Comparison of ENCODE assay signal across 15 cellular contexts in genomic region chr5:172082180-172082579, GRCh38.
A peak's percentile ranks its signal among the peaks of the same experiment; 100 is the strongest.
DNase-seq lines count a peak whose midpoint lies in the region; ATAC-seq and TF ChIP-seq lines count a peak whose summit lies in the region.
"Had no signal": no experiment of that assay in that cellular context is flagged by ENCODE, and none has a peak within 500 bp of the region (broad histone marks: within the 10 kb centered on the region; RNA-seq: fewer than 3 reads in every experiment).

No MANE protein-coding gene starts in this region.

- peaks cover 10 to 21% of the 10 kb centered on the region in 2 donors for H3K36me3 Mint-ChIP-seq in activated naive CD4-positive, alpha-beta T cell treated with anti-CD3 and anti-CD28 coated beads, Interleukin-2, amount 50 U/mL, for 72 hours
- H3K36me3 Mint-ChIP-seq in T-helper 17 cell (ENCODE audit: low read depth): peaks cover 4% of the 10 kb centered on the region

- peak in 1 of 2 donors; percentile 13 for DNase-seq in activated naive CD4-positive, alpha-beta T cell treated with anti-CD3 and anti-CD28 coated beads, Interleukin-2, amount 50 U/mL, for 72 hours (ENCODE audit: low spot score in 2 of 2)
- DNase-seq in activated naive CD4-positive, alpha-beta T cell treated with anti-CD3 and anti-CD28 coated beads, Interleukin-2, amount 50 U/mL, for 16 hours: no peak
- DNase-seq in T-helper 17 cell (no peak), islet precursor cell (peak; percentile 29), upper lobe of right lung (peak; percentile 25), A673 (ENCODE audit: low spot score) (no peak)
- DNase-seq: ACHN, DMS 273 treated with DMSO at 0.1 percent for 48 hours, KBM-7, NCI-H146, NCI-H2107, NCI-H345, NCI-H526 treated with DMSO at 0.1 percent for 48 hours had no signal

- H3K27ac ChIP-seq in upper lobe of right lung: no peak overlapping the region
- H3K27ac ChIP-seq in A673 (ENCODE audit: low read depth, low read length, poor library complexity, severe bottlenecking): no peak overlapping the region

- H3K4me1 ChIP-seq in upper lobe of right lung (peaks cover 17% of the 10 kb centered on the region), A673 (ENCODE audit: insufficient read depth, low read length, poor library complexity, severe bottlenecking) (no peaks in the 10 kb centered on the region)

- no peak for ATAC-seq in activated naive CD4-positive, alpha-beta T cell treated with anti-CD3 and anti-CD28 coated beads, Interleukin-2, amount 50 U/mL, for 72 hours
- ATAC-seq in T-helper 17 cell (no peak), upper lobe of right lung (no peak), GM19351 (IDR thresholded peaks at IDR 0.05; ENCODE audit: unreplicated experiment) (no peak)

- intact Hi-C loops in upper lobe of right lung (cut with DNase I) (no loop called here), A673 (cut with micrococcal nuclease; ENCODE audit: unreplicated experiment) (no loop called here)

- no peaks in the 10 kb centered on the region for H3K9me3 Mint-ChIP-seq in activated naive CD4-positive, alpha-beta T cell treated with anti-CD3 and anti-CD28 coated beads, Interleukin-2, amount 50 U/mL, for 72 hours

- no peaks in the 10 kb centered on the region for H3K9me3 ChIP-seq in T-helper 17 cell (ENCODE audit: control insufficient read depth, low read length, poor library complexity, severe bottlenecking)
- no peaks in the 10 kb centered on the region for H3K9me3 ChIP-seq in upper lobe of right lung
- no peaks in the 10 kb centered on the region for H3K9me3 ChIP-seq in A673 (ENCODE audit: low read depth, low read length, poor library complexity, severe bottlenecking)

- no TSS peak for BruUV-seq in A673 (replicated peaks; lab: Mats Ljungman, UMichigan)

- H3K4me3 Mint-ChIP-seq in T-helper 17 cell: peak overlapping the region; percentile 19
- H3K4me3 Mint-ChIP-seq: B cell had no signal

- H3K27ac Mint-ChIP-seq in activated naive CD4-positive, alpha-beta T cell treated with anti-CD3 and anti-CD28 coated beads, Interleukin-2, amount 50 U/mL, for 72 hours: peak overlapping the region; percentile 7 to 60
- H3K27ac Mint-ChIP-seq in T-helper 17 cell: peak overlapping the region; percentile 49
- H3K27ac Mint-ChIP-seq: B cell had no signal

- POLR2A ChIA-PET in A673 (lab: Charles Lee; ENCODE audit: low non-redundant PET): no interaction called here

- TF ChIP-seq CTCF in upper lobe of right lung (IDR thresholded peaks at IDR 0.05) (no peak), A673 (conservative IDR thresholded peaks at IDR 0.05; ENCODE audit: low read depth, low read length) (no peak)

- CTCF ChIA-PET in A673 (lab: Charles Lee): no interaction called here

- no peaks in the 10 kb centered on the region for H3K27me3 ChIP-seq in upper lobe of right lung
- H3K27me3 ChIP-seq in A673 (replicated peaks; ENCODE audit: insufficient read depth, low read depth, low read length, poor library complexity): no peaks in the 10 kb centered on the region

- peaks cover 19% of the 10 kb centered on the region for H3K4me1 Mint-ChIP-seq in T-helper 17 cell
- H3K4me1 Mint-ChIP-seq: B cell had no signal

- no peaks in the 10 kb centered on the region for H3K27me3 Mint-ChIP-seq in T-helper 17 cell
- H3K27me3 Mint-ChIP-seq: B cell had no signal

- H3K4me3 ChIP-seq in upper lobe of right lung: no peak overlapping the region
- H3K4me3 ChIP-seq in A673 (ENCODE audit: low read depth, low read length, poor library complexity, severe bottlenecking): no peak overlapping the region

- H3K36me3 ChIP-seq in upper lobe of right lung (peaks cover 16% of the 10 kb centered on the region), A673 (ENCODE audit: insufficient read depth, low read length, poor library complexity, severe bottlenecking) (no peaks in the 10 kb centered on the region)

Comparison
In these comparisons a context has a peak if more than half of its experiments do, and no peak if none do; other contexts are left out.
1. DNase-seq: peak in islet precursor cell (single experiment) and upper lobe of right lung (single experiment); none in activated naive CD4-positive, alpha-beta T cell treated with anti-CD3 and anti-CD28 coated beads, Interleukin-2, amount 50 U/mL, for 16 hours (single experiment), T-helper 17 cell (0 of 3) and A673 (single experiment).